1 cellular context compared by ENCODE assay signal in the genomic region with DNA sequence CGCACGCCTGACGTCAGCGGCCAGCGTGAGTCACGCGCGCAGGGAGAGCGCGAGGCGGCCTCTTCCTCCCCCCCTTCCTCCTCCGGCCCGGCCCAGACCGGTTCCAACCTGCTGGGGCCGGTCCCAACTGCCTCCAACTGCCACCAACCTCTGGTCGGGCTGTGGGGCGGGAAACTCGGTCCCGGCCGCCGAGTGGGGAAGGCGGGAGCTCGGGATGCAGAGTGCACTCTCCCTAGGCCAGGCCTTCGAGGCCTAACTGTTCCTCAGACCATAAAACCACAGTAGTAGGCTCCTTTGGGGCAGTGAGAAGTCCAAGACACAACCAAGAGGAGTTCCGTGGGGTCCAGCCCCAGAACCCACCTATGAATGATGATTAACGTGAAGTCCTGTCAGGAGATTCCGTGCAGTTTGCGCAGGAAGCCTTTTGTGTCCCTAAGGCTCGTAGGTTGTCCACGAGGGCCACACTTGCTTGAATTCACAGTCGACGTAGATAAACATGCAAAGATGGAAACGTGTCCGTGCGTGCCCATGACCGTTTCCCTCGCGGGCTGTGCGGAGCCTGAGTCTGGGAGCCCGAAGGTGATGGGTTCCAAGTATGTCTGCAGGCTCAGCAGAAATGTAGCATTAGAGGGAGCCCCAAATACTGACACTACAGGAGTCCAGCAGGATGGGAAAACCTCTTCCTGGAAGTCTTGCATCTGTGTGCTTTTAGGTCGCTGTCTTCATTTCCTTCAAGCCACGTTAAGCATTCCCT.
TF ChIP-seq lines count a peak whose summit lies in the region.

No MANE protein-coding gene starts in this region.

TF ChIP-seq in K562, 482 proteins besides CTCF, POLR2A, EP300 and RAD21 (continued from another document and continues in another):
- TF ChIP-seq STAG1 (CRISPR knock-in tag; IDR thresholded peaks at IDR 0.05; ENCODE audit: borderline replicate concordance), result no peak; the same call in 1 of the 2 replicates
- no peak for TF ChIP-seq SNAPC5 (CRISPR knock-in tag; IDR thresholded peaks at IDR 0.05)
- no peak for TF ChIP-seq ZKSCAN3 (CRISPR knock-in tag; IDR thresholded peaks at IDR 0.05)
- TF ChIP-seq ELF1 (tag; IDR thresholded peaks at IDR 0.05), result peak; percentile 19; the same call in 1 of the 2 replicates
- no peak for TF ChIP-seq ZBTB12 (CRISPR knock-in tag; IDR thresholded peaks at IDR 0.05)
- no peak for TF ChIP-seq LARP7 (IDR thresholded peaks at IDR 0.05)
- TF ChIP-seq TSC22D4 (tag; IDR thresholded peaks at IDR 0.05), result no peak
- TF ChIP-seq RFX1 (IDR thresholded peaks at IDR 0.05), result no peak
- peak; percentile 25; the same call in 1 of the 2 replicates for TF ChIP-seq SMC3 (conservative IDR thresholded peaks at IDR 0.05; ENCODE audit: insufficient read depth, low read depth, low read length)
- TF ChIP-seq BRCA1 (IDR thresholded peaks at IDR 0.05), result no peak
- TF ChIP-seq BRCA1 (CRISPR knock-in tag; IDR thresholded peaks at IDR 0.05), result no peak
- TF ChIP-seq BCOR (IDR thresholded peaks at IDR 0.05), result peak; percentile 99
- no peak for TF ChIP-seq HCFC1 (IDR thresholded peaks at IDR 0.05; ENCODE audit: low read depth, low read length)
- TF ChIP-seq ZKSCAN1 (IDR thresholded peaks at IDR 0.05; ENCODE audit: low read depth, low read length), result peak; percentile 57; the same call in 1 of the 2 replicates
- TF ChIP-seq EHMT2 (IDR thresholded peaks at IDR 0.05), result no peak
- peak; percentile 69; the same call in 1 of the 2 replicates for TF ChIP-seq SOX6 (IDR thresholded peaks at IDR 0.05)
- TF ChIP-seq ZNF217 (CRISPR knock-in tag; IDR thresholded peaks at IDR 0.05), result no peak
- peak; percentile 51; the same call in 1 of the 2 replicates for TF ChIP-seq ZNF197 (CRISPR knock-in tag; IDR thresholded peaks at IDR 0.05; ENCODE audit: low read depth)
- TF ChIP-seq WHSC1 (IDR thresholded peaks at IDR 0.05; ENCODE audit: low read length), result no peak
- TF ChIP-seq ZBTB11 (CRISPR knock-in tag; IDR thresholded peaks at IDR 0.05), result peak in 2 of 3 experiments; percentile 40 to 89; a peak in 3 of 6 replicates
- TF ChIP-seq MYBL2 (IDR thresholded peaks at IDR 0.05; ENCODE audit: low read depth), result peak; percentile 45; the same call in 1 of the 2 replicates
- TF ChIP-seq MYBL2 (CRISPR knock-in tag; IDR thresholded peaks at IDR 0.05; ENCODE audit: borderline replicate concordance), result no peak
- TF ChIP-seq RBM22 (IDR thresholded peaks at IDR 0.05; ENCODE audit: low read depth, low read length, poor library complexity, severe bottlenecking), result no peak
- peak; percentile 94 for TF ChIP-seq ZNF584 (CRISPR knock-in tag; IDR thresholded peaks at IDR 0.05; ENCODE audit: low read depth)
- peak; percentile 98 for TF ChIP-seq ZC3H4 (CRISPR knock-in tag; IDR thresholded peaks at IDR 0.05; ENCODE audit: borderline replicate concordance)
- TF ChIP-seq ZNF766 (CRISPR knock-in tag; conservative IDR thresholded peaks at IDR 0.05), result peak; percentile 20
- peak; percentile 89; the same call in 1 of the 2 replicates for TF ChIP-seq TGIF2 (CRISPR knock-in tag; IDR thresholded peaks at IDR 0.05)
- TF ChIP-seq SRSF9 (IDR thresholded peaks at IDR 0.05; ENCODE audit: borderline replicate concordance, low read depth, low read length), result no peak
- peak; percentile 80 for TF ChIP-seq SUPT5H (IDR thresholded peaks at IDR 0.05)
- peak in 1 of 2 experiments; percentile 94; a peak in 2 of 4 replicates for TF ChIP-seq KDM1A (IDR thresholded peaks at IDR 0.05)
- TF ChIP-seq CAMTA2 (CRISPR knock-in tag; conservative IDR thresholded peaks at IDR 0.05), result 0 out of 2 replicates have a peak, but pooled peaks have one; percentile 84
- TF ChIP-seq ZNF133 (CRISPR knock-in tag; IDR thresholded peaks at IDR 0.05), result no peak
- TF ChIP-seq POLR3A (IDR thresholded peaks at IDR 0.05; ENCODE audit: borderline replicate concordance, extremely low read depth, insufficient read depth, insufficient read length), result no peak
- 0 out of 2 replicates have a peak, but pooled peaks have one; percentile 11 for TF ChIP-seq KHSRP (IDR thresholded peaks at IDR 0.05)
- no peak for TF ChIP-seq ZNF282 (CRISPR knock-in tag; IDR thresholded peaks at IDR 0.05)
- TF ChIP-seq ARID2 (IDR thresholded peaks at IDR 0.05), result no peak
- TF ChIP-seq ZNF696 (CRISPR knock-in tag; conservative IDR thresholded peaks at IDR 0.05), result no peak
- TF ChIP-seq ZBED1 (IDR thresholded peaks at IDR 0.05), result peak; percentile 35; the same call in 1 of the 2 replicates
- TF ChIP-seq GTF2A2 (tag; IDR thresholded peaks at IDR 0.05), result peak; percentile 83
- TF ChIP-seq GABPB2 (CRISPR knock-in tag; conservative IDR thresholded peaks at IDR 0.05), result no peak
- TF ChIP-seq RBM25 (IDR thresholded peaks at IDR 0.05; ENCODE audit: low read depth, low read length, severe bottlenecking), result no peak
- TF ChIP-seq E2F4 (CRISPR knock-in tag; IDR thresholded peaks at IDR 0.05; ENCODE audit: low read depth), result no peak; the same call in 1 of the 2 replicates
- TF ChIP-seq, protein P1, sequence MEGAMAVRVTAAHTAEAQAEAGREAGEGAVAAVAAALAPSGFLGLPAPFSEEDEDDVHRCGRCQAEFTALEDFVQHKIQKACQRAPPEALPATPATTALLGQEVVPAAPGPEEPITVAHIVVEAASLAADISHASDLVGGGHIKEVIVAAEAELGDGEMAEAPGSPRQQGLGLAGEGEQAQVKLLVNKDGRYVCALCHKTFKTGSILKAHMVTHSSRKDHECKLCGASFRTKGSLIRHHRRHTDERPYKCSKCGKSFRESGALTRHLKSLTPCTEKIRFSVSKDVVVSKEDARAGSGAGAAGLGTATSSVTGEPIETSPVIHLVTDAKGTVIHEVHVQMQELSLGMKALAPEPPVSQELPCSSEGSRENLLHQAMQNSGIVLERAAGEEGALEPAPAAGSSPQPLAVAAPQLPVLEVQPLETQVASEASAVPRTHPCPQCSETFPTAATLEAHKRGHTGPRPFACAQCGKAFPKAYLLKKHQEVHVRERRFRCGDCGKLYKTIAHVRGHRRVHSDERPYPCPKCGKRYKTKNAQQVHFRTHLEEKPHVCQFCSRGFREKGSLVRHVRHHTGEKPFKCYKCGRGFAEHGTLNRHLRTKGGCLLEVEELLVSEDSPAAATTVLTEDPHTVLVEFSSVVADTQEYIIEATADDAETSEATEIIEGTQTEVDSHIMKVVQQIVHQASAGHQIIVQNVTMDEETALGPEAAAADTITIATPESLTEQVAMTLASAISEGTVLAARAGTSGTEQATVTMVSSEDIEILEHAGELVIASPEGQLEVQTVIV (CRISPR knock-in tag; IDR thresholded peaks at IDR 0.05; ENCODE audit: borderline replicate concordance), result no peak; the same call in 1 of the 2 replicates
- no peak for TF ChIP-seq RBM39 (optimal IDR thresholded peaks at IDR 0.05; ENCODE audit: low read depth, low read length)
- no peak for TF ChIP-seq THRA (IDR thresholded peaks at IDR 0.05)
- TF ChIP-seq SLC30A9 (CRISPR knock-in tag; IDR thresholded peaks at IDR 0.05), result no peak
- peak; percentile 97 for TF ChIP-seq RNF2 (IDR thresholded peaks at IDR 0.05)
- TF ChIP-seq SMARCC2 (IDR thresholded peaks at IDR 0.05; ENCODE audit: low read depth), result peak; percentile 49; the same call in 1 of the 2 replicates
- TF ChIP-seq, protein P2, sequence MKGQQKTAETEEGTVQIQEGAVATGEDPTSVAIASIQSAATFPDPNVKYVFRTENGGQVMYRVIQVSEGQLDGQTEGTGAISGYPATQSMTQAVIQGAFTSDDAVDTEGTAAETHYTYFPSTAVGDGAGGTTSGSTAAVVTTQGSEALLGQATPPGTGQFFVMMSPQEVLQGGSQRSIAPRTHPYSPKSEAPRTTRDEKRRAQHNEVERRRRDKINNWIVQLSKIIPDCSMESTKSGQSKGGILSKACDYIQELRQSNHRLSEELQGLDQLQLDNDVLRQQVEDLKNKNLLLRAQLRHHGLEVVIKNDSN (CRISPR knock-in tag; IDR thresholded peaks at IDR 0.05), result peak; percentile 73
- peak; percentile 80; the same call in 1 of the 2 replicates for TF ChIP-seq ATF1 (CRISPR knock-in tag; IDR thresholded peaks at IDR 0.05)
- peak; percentile 90 for TF ChIP-seq ATF1 (tag; IDR thresholded peaks at IDR 0.05)
- TF ChIP-seq NR2C1 (IDR thresholded peaks at IDR 0.05), result no peak
- peak; percentile 76 for TF ChIP-seq NR2C1 (tag; IDR thresholded peaks at IDR 0.05)
- peak; percentile 90 for TF ChIP-seq AFF4 (CRISPR knock-in tag; IDR thresholded peaks at IDR 0.05)
- no peak for TF ChIP-seq TBP (optimal IDR thresholded peaks at IDR 0.05; ENCODE audit: low read depth, low read length)
- peak; percentile 90 for TF ChIP-seq MEF2D (tag; conservative IDR thresholded peaks at IDR 0.05; ENCODE audit: low read depth)
- TF ChIP-seq MYNN (IDR thresholded peaks at IDR 0.05), result no peak
- no peak for TF ChIP-seq MYNN (CRISPR knock-in tag; IDR thresholded peaks at IDR 0.05)
